ENCODE assay signal across 11 cellular contexts in genomic region chr19:36030264-36031148, GRCh38. TPM values are rescaled to one million over a fixed set of nuclear protein-coding genes. Genes with fewer than 3 reads are reported as not detected.
DNase-seq lines count a peak whose midpoint lies in the region; ATAC-seq and TF ChIP-seq lines count a peak whose summit lies in the region.
"Had no signal": no experiment of that assay in that cellular context is flagged by ENCODE, and none has a peak within 500 bp of the region (broad histone marks: within the 10 kb centered on the region; RNA-seq: fewer than 3 reads in every experiment).

No MANE protein-coding gene starts in this region.

- H3K36me3 Mint-ChIP-seq in activated CD8-positive, alpha-beta T cell treated with anti-CD3 and anti-CD28 coated beads, Interleukin-2, amount 10 ng/mL, durations not matched to agents 7 days and 5 days (ENCODE audit: low read depth) = peaks cover 23% of the 10 kb centered on the region
- H3K36me3 Mint-ChIP-seq in activated CD8-positive, alpha-beta T cell treated with anti-CD3 and anti-CD28 coated beads for 36 hours (ENCODE audit: low read depth) = peaks cover 15% of the 10 kb centered on the region
- peaks cover 30% of the 10 kb centered on the region for H3K36me3 Mint-ChIP-seq in stimulated activated effector memory CD8-positive, alpha-beta T cell treated with anti-CD3 and anti-CD28 coated beads, Interleukin-12 subunit alpha, Interleukin-12 subunit beta, amount 100 ng/mL, for 72 hours

- peaks cover 15% of the 10 kb centered on the region for H3K4me1 Mint-ChIP-seq in activated CD8-positive, alpha-beta T cell treated with anti-CD3 and anti-CD28 coated beads, Interleukin-2, amount 10 ng/mL, durations not matched to agents 7 days and 5 days (ENCODE audit: low read depth)
- peaks cover 11% of the 10 kb centered on the region for H3K4me1 Mint-ChIP-seq in activated CD8-positive, alpha-beta T cell treated with anti-CD3 and anti-CD28 coated beads for 36 hours (ENCODE audit: low read depth)
- H3K4me1 Mint-ChIP-seq in stimulated activated effector memory CD8-positive, alpha-beta T cell treated with anti-CD3 and anti-CD28 coated beads, Interleukin-12 subunit alpha, Interleukin-12 subunit beta, amount 100 ng/mL, for 72 hours = peaks cover 18% of the 10 kb centered on the region

- intact Hi-C loops in activated CD8-positive, alpha-beta T cell treated with anti-CD3 and anti-CD28 coated beads for 36 hours (cut with micrococcal nuclease) = no loop called here

- H3K9me3 Mint-ChIP-seq in activated CD8-positive, alpha-beta T cell treated with anti-CD3 and anti-CD28 coated beads, Interleukin-2, amount 10 ng/mL, durations not matched to agents 7 days and 5 days (ENCODE audit: insufficient read depth) = no peaks in the 10 kb centered on the region
- H3K9me3 Mint-ChIP-seq in activated CD8-positive, alpha-beta T cell treated with anti-CD3 and anti-CD28 coated beads for 36 hours = no peaks in the 10 kb centered on the region
- no peaks in the 10 kb centered on the region for H3K9me3 Mint-ChIP-seq in stimulated activated effector memory CD8-positive, alpha-beta T cell treated with anti-CD3 and anti-CD28 coated beads, Interleukin-12 subunit alpha, Interleukin-12 subunit beta, amount 100 ng/mL, for 72 hours
- H3K9me3 Mint-ChIP-seq: CD4-positive, alpha-beta T cell had no signal

- no peaks in the 10 kb centered on the region for H3K27me3 Mint-ChIP-seq in activated CD8-positive, alpha-beta T cell treated with anti-CD3 and anti-CD28 coated beads, Interleukin-2, amount 10 ng/mL, durations not matched to agents 7 days and 5 days (ENCODE audit: low read depth)
- H3K27me3 Mint-ChIP-seq in activated CD8-positive, alpha-beta T cell treated with anti-CD3 and anti-CD28 coated beads for 36 hours = peaks cover 2% of the 10 kb centered on the region
- H3K27me3 Mint-ChIP-seq: CD4-positive, alpha-beta T cell had no signal

- POLR2A ChIA-PET in activated CD8-positive, alpha-beta T cell treated with anti-CD3 and anti-CD28 coated beads, Interleukin-2, amount 10 ng/mL, durations not matched to agents 7 days and 5 days (lab: Charles Lee) = interaction anchor here (0.7 to 1.5 kb wide), 2 partner anchors 13 to 17 kb away, joined by 3 to 4 read pairs; partner anchors contain the start of gene ALKBH6
- POLR2A ChIA-PET in activated CD8-positive, alpha-beta T cell treated with anti-CD3 and anti-CD28 coated beads for 36 hours (lab: Charles Lee) = interaction anchor here (0.9 to 1.3 kb wide), 2 partner anchors 25 to 31 kb away, joined by 3 to 4 read pairs; no protein-coding TSS in a partner anchor

- no peak overlapping the region for H3K4me3 Mint-ChIP-seq in activated CD8-positive, alpha-beta T cell treated with anti-CD3 and anti-CD28 coated beads, Interleukin-2, amount 10 ng/mL, durations not matched to agents 7 days and 5 days
- no peak overlapping the region for H3K4me3 Mint-ChIP-seq in activated CD8-positive, alpha-beta T cell treated with anti-CD3 and anti-CD28 coated beads for 36 hours
- no peak overlapping the region for H3K4me3 Mint-ChIP-seq in stimulated activated effector memory CD8-positive, alpha-beta T cell treated with anti-CD3 and anti-CD28 coated beads, Interleukin-12 subunit alpha, Interleukin-12 subunit beta, amount 100 ng/mL, for 72 hours
- H3K4me3 Mint-ChIP-seq: CD4-positive, alpha-beta T cell had no signal

- H3K27ac Mint-ChIP-seq in activated CD8-positive, alpha-beta T cell treated with anti-CD3 and anti-CD28 coated beads, Interleukin-2, amount 10 ng/mL, durations not matched to agents 7 days and 5 days = peak overlapping the region; percentile 10
- H3K27ac Mint-ChIP-seq in activated CD8-positive, alpha-beta T cell treated with anti-CD3 and anti-CD28 coated beads for 36 hours = no peak overlapping the region
- H3K27ac Mint-ChIP-seq in stimulated activated effector memory CD8-positive, alpha-beta T cell treated with anti-CD3 and anti-CD28 coated beads, Interleukin-12 subunit alpha, Interleukin-12 subunit beta, amount 100 ng/mL, for 72 hours = peak overlapping the region; percentile 46
- H3K27ac Mint-ChIP-seq: CD4-positive, alpha-beta T cell had no signal

- no peak for ATAC-seq in activated CD8-positive, alpha-beta T cell treated with anti-CD3 and anti-CD28 coated beads, Interleukin-2, amount 10 ng/mL, durations not matched to agents 7 days and 5 days
- no peak for ATAC-seq in activated CD8-positive, alpha-beta T cell treated with anti-CD3 and anti-CD28 coated beads for 36 hours
- no peak for ATAC-seq in stimulated activated effector memory CD8-positive, alpha-beta T cell treated with anti-CD3 and anti-CD28 coated beads, Interleukin-12 subunit alpha, Interleukin-12 subunit beta, amount 100 ng/mL, for 72 hours

- no peak overlapping the region for H3K4me3 ChIP-seq in cardiac fibroblast (replicated peaks in 1 of 2; ENCODE audit: low read depth in 2 of 2, low read length in 2 of 2)
- H3K4me3 ChIP-seq: ovary had no signal

- DNase-seq in activated CD8-positive, alpha-beta T cell treated with anti-CD3 and anti-CD28 coated beads, Interleukin-2, amount 10 ng/mL, durations not matched to agents 7 days and 5 days = no peak
- no peak for DNase-seq in activated CD8-positive, alpha-beta T cell treated with anti-CD3 and anti-CD28 coated beads for 36 hours
- peak; percentile 41 to 51 for DNase-seq in cardiac fibroblast (ENCODE audit: low read depth in 2 of 2)
- DNase-seq in stimulated activated effector memory CD8-positive, alpha-beta T cell treated with anti-CD3 and anti-CD28 coated beads, Interleukin-12 subunit alpha, Interleukin-12 subunit beta, amount 100 ng/mL, for 72 hours (ENCODE audit: low spot score in 2 of 2) = no peak
- no peak for DNase-seq in NCI-H345 (lab: John Stamatoyannopoulos, UW)
- no peak for DNase-seq in stimulated activated CD4-positive, alpha-beta T cell treated with anti-CD3 and anti-CD28 coated beads, Interleukin-2, amount 100 ng/mL, for 48 hours
- DNase-seq: activated naive CD4-positive, alpha-beta T cell treated with anti-CD3 and anti-CD28 coated beads, Interleukin-2, amount 50 U/mL, for 16 hours; CD4-positive, alpha-beta T cell; NCI-H2029 treated with DMSO at 0.1 percent for 48 hours; ovary; stimulated activated CD8-positive, alpha-beta memory T cell treated with anti-CD3 and anti-CD28 coated beads, Interleukin-4, amount 100 ng/mL, for 48 hours had no signal

- no peak for TF ChIP-seq CTCF in activated CD8-positive, alpha-beta T cell treated with anti-CD3 and anti-CD28 coated beads for 36 hours (IDR thresholded peaks at IDR 0.05)
- TF ChIP-seq CTCF in cardiac fibroblast (IDR thresholded peaks at IDR 0.05; ENCODE audit: low read depth, low read length) = peak; percentile 17

- CTCF ChIA-PET in activated CD8-positive, alpha-beta T cell treated with anti-CD3 and anti-CD28 coated beads, Interleukin-2, amount 10 ng/mL, durations not matched to agents 7 days and 5 days (lab: Charles Lee) = no interaction called here
- CTCF ChIA-PET in activated CD8-positive, alpha-beta T cell treated with anti-CD3 and anti-CD28 coated beads for 36 hours (lab: Charles Lee) = interaction anchor here (1.1 kb wide), 1 partner anchor 23 kb away, joined by 3 read pairs; the partner anchor contains the start of gene THAP8

RNA-seq across cellular contexts. Expression of gene CLIP3, which starts 2.2 kb away (rescaled TPM):
- total RNA-seq in activated CD8-positive, alpha-beta T cell treated with anti-CD3 and anti-CD28 coated beads, Interleukin-2, amount 10 ng/mL, durations not matched to agents 7 days and 5 days = 1 to 10 TPM in 1 of 2 experiments, under 1 TPM in 1; 0.74 to 1.7 TPM
- total RNA-seq in activated CD8-positive, alpha-beta T cell treated with anti-CD3 and anti-CD28 coated beads for 36 hours = 1 to 10 TPM in 1 of 2 experiments, under 1 TPM in 1; 0.74 to 1.2 TPM

RNA-seq across cellular contexts. Expression of gene ALKBH6, which starts 16.5 kb away (rescaled TPM):
- total RNA-seq in activated CD8-positive, alpha-beta T cell treated with anti-CD3 and anti-CD28 coated beads, Interleukin-2, amount 10 ng/mL, durations not matched to agents 7 days and 5 days = 10 to 100 TPM; 43.3 to 47.2 TPM
- 10 to 100 TPM; 36.5 to 37.5 TPM for total RNA-seq in activated CD8-positive, alpha-beta T cell treated with anti-CD3 and anti-CD28 coated beads for 36 hours

RNA-seq across cellular contexts. Expression of gene SYNE4, which starts 21.9 kb away (rescaled TPM):
- 1 to 10 TPM; 1.8 to 2.6 TPM for total RNA-seq in activated CD8-positive, alpha-beta T cell treated with anti-CD3 and anti-CD28 coated beads, Interleukin-2, amount 10 ng/mL, durations not matched to agents 7 days and 5 days
- 1 to 10 TPM; 2.4 to 3.3 TPM for total RNA-seq in activated CD8-positive, alpha-beta T cell treated with anti-CD3 and anti-CD28 coated beads for 36 hours

RNA-seq across cellular contexts. Expression of gene THAP8, which starts 23.6 kb away (rescaled TPM):
- 1 to 10 TPM; 5.7 to 5.8 TPM for total RNA-seq in activated CD8-positive, alpha-beta T cell treated with anti-CD3 and anti-CD28 coated beads, Interleukin-2, amount 10 ng/mL, durations not matched to agents 7 days and 5 days
- total RNA-seq in activated CD8-positive, alpha-beta T cell treated with anti-CD3 and anti-CD28 coated beads for 36 hours = 1 to 10 TPM; 3.4 to 3.7 TPM

RNA-seq across cellular contexts. Expression of gene WDR62, which starts 24.2 kb away (rescaled TPM):
- total RNA-seq in activated CD8-positive, alpha-beta T cell treated with anti-CD3 and anti-CD28 coated beads, Interleukin-2, amount 10 ng/mL, durations not matched to agents 7 days and 5 days = 10 to 100 TPM; 43.6 to 44.5 TPM
- total RNA-seq in activated CD8-positive, alpha-beta T cell treated with anti-CD3 and anti-CD28 coated beads for 36 hours = 10 to 100 TPM; 19.8 to 22.6 TPM

Comparison
In these comparisons a context has a peak if more than half of its experiments do, and no peak if none do; other contexts are left out.
1. DNase-seq: peak in cardiac fibroblast (2 of 2); none in activated CD8-positive, alpha-beta T cell treated with anti-CD3 and anti-CD28 coated beads, Interleukin-2, amount 10 ng/mL, durations not matched to agents 7 days and 5 days (single experiment), activated CD8-positive, alpha-beta T cell treated with anti-CD3 and anti-CD28 coated beads for 36 hours (single experiment), stimulated activated effector memory CD8-positive, alpha-beta T cell treated with anti-CD3 and anti-CD28 coated beads, Interleukin-12 subunit alpha, Interleukin-12 subunit beta, amount 100 ng/mL, for 72 hours (0 of 2), NCI-H345 (single experiment) and stimulated activated CD4-positive, alpha-beta T cell treated with anti-CD3 and anti-CD28 coated beads, Interleukin-2, amount 100 ng/mL, for 48 hours (0 of 2).